In the genomic region with DNA sequence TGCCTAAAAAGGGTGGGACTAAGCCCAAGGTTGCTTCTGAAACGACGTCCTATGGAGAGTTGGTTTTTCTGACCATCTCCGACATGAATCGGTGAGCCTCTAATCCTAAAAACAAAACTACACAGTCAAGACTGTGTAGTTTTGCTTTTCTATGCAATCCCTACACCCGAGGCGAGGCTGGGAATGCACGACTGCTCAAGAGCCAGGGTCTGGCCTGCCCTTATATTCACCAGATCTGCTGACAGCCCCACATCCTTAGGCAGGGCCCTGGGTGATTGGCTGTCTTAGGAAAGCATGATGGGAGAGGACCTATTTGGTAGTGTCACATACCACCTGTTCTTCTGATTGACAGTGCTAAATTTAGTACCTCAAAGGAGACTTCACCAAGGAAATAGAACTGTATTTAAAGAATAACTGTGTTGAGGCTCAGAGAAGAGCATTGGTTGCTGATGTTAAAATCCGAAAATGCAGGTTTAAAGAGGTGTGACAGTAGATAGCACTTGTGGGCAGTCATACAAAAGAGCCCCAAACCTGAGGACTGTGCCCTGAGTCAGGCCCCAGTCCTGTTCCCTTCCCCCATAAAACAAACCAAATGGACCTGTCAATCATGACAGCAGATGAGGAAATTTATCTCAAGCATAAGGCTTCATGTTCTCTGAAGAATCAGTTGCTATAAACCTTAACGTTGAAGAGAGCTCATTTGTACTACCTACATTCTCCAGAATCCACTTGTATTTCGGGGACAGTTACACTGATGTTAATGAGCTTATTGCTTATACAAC, we compare ENCODE assay signal across 18 cellular contexts. TPM values are rescaled to one million over a fixed set of nuclear protein-coding genes. Genes with fewer than 3 reads are reported as not detected.
DNase-seq lines count a peak whose midpoint lies in the region; ATAC-seq and TF ChIP-seq lines count a peak whose summit lies in the region.
"Had no signal": no experiment of that assay in that cellular context is flagged by ENCODE, and none has a peak within 500 bp of the region (broad histone marks: within the 10 kb centered on the region; RNA-seq: fewer than 3 reads in every experiment).

A gene (minus strand): TSS at position 197 of the 782 bp plus-strand sequence. CDS start 2,781 bp downstream, outside the sequence.

- no peaks in the 10 kb centered on the region for H3K4me1 ChIP-seq in PC-3 (ENCODE audit: insufficient read depth, low read length)
- H3K4me1 ChIP-seq: vagina had no signal

- POLR2A ChIA-PET in CD4-positive, alpha-beta T cell (lab: Charles Lee), result no interaction called here
- POLR2A ChIA-PET in T-cell (lab: Charles Lee) (no interaction called here), PC-3 (lab: Charles Lee; ENCODE audit: unreplicated experiment) (no interaction called here)

- H3K9me2 ChIP-seq in PC-3 (replicated peaks; ENCODE audit: low read length), result no peaks in the 10 kb centered on the region

- H3K9me3 ChIP-seq in CD4-positive, alpha-beta T cell (ENCODE audit: control insufficient read depth, low read length), result no peaks in the 10 kb centered on the region
- no peaks in the 10 kb centered on the region for H3K9me3 ChIP-seq in PC-3 (ENCODE audit: low read length)
- H3K9me3 ChIP-seq: vagina had no signal

- intact Hi-C loops in CD4-positive, alpha-beta T cell (cut with DNase I, micrococcal nuclease), result no loop called here
- intact Hi-C loops in left cardiac atrium (cut with DNase I), result loop anchor here (5.0 to 10.0 kb wide), 2 partner anchors 55 to 57 kb away; no protein-coding TSS in a partner anchor
- intact Hi-C loops in PC-3 (cut with micrococcal nuclease), result no loop called here

- no peaks in the 10 kb centered on the region for H3K27me3 ChIP-seq in CD4-positive, alpha-beta T cell (ENCODE audit: control insufficient read depth, insufficient read depth, low read length)
- no peaks in the 10 kb centered on the region for H3K27me3 ChIP-seq in H7 (ENCODE audit: control insufficient read depth, insufficient read depth, low read length)
- no peaks in the 10 kb centered on the region for H3K27me3 ChIP-seq in PC-3 (ENCODE audit: low read length)
- H3K27me3 ChIP-seq: vagina had no signal

- ATAC-seq in CD4-positive, alpha-beta T cell (ENCODE audit: poor library complexity), result no peak
- no peak for ATAC-seq in T-cell (replicated peaks in 1 of 4)
- peak; percentile 93 to 94 for ATAC-seq in left cardiac atrium
- ATAC-seq in omental fat pad (ENCODE audit: low FRiP score), result no peak
- no peak for ATAC-seq in PC-3
- ATAC-seq: activated CD4-positive, CD25-positive, alpha-beta regulatory T cell treated with anti-CD3 and anti-CD28 coated beads, Interleukin-2, amount 50 U/mL, for 24 hours; activated CD8-positive, alpha-beta memory T cell treated with anti-CD3 and anti-CD28 coated beads, Interleukin-2, amount 10 ng/mL, durations not matched to agents 7 days and 5 days had no signal

- H3K27me3 Mint-ChIP-seq in CD4-positive, alpha-beta T cell, result no peaks in the 10 kb centered on the region
- H3K27me3 Mint-ChIP-seq in T-cell, result no peaks in the 10 kb centered on the region
- H3K27me3 Mint-ChIP-seq: activated CD8-positive, alpha-beta memory T cell treated with anti-CD3 and anti-CD28 coated beads, Interleukin-2, amount 10 ng/mL, durations not matched to agents 7 days and 5 days had no signal

- H3K4me3 Mint-ChIP-seq in CD4-positive, alpha-beta T cell, result no peak within 1 kb of the TSS
- H3K4me3 Mint-ChIP-seq in T-cell, result no peak within 1 kb of the TSS
- H3K4me3 Mint-ChIP-seq: activated CD8-positive, alpha-beta memory T cell treated with anti-CD3 and anti-CD28 coated beads, Interleukin-2, amount 10 ng/mL, durations not matched to agents 7 days and 5 days; HFFc6; nephron progenitor cell; T-helper 1 cell treated with Interleukin-12 subunit alpha and Interleukin-12 subunit beta and Interleukin-4 antibody, amounts not matched to agents 30 μg/mL and 1 μg/mL, for 36 hours had no signal

- H2AFZ ChIP-seq in PC-3 (ENCODE audit: low read length), result no peak within 1 kb of the TSS

- DNase-seq in CD4-positive, alpha-beta T cell, result no peak
- DNase-seq in T-cell, result no peak
- peak; percentile 63 for DNase-seq in left cardiac atrium
- no peak for DNase-seq in omental fat pad (ENCODE audit: low spot score)
- DNase-seq in D341Med (ENCODE audit: low spot score), result no peak
- no peak for DNase-seq in NK-92 (lab: John Stamatoyannopoulos, UW; ENCODE audit: unreplicated experiment)
- no peak for DNase-seq in H7
- DNase-seq in PC-3, result no peak
- DNase-seq: activated CD8-positive, alpha-beta memory T cell treated with anti-CD3 and anti-CD28 coated beads, Interleukin-2, amount 10 ng/mL, durations not matched to agents 7 days and 5 days; amniotic stem cell; HFFc6; nephron progenitor cell; retina; SHP77 had no signal

- no peaks in the 10 kb centered on the region for H3K79me2 ChIP-seq in PC-3 (ENCODE audit: low read length)

- no peak for TF ChIP-seq CTCF in CD4-positive, alpha-beta T cell (IDR thresholded peaks at IDR 0.05)
- TF ChIP-seq CTCF in omental fat pad (IDR thresholded peaks at IDR 0.05) (no peak), PC-3 (conservative IDR thresholded peaks at IDR 0.05; ENCODE audit: low read depth, low read length) (no peak)

- no peaks in the 10 kb centered on the region for H4K20me1 ChIP-seq in PC-3 (ENCODE audit: low read length)

- H3K4me3 ChIP-seq in H7 (ENCODE audit: insufficient read depth, low read depth, low read length) (no peak within 1 kb of the TSS), PC-3 (ENCODE audit: low read length) (no peak within 1 kb of the TSS)
- H3K4me3 ChIP-seq: vagina had no signal

- no peaks in the 10 kb centered on the region for H3F3A ChIP-seq in PC-3 (ENCODE audit: low read length, unreplicated experiment)

- H3K9ac ChIP-seq in PC-3 (ENCODE audit: low read length), result no peak within 1 kb of the TSS

- peaks cover 3% of the 10 kb centered on the region for H3K36me3 Mint-ChIP-seq in CD4-positive, alpha-beta T cell (ENCODE audit: low read depth)
- peaks cover 6% of the 10 kb centered on the region for H3K36me3 Mint-ChIP-seq in T-cell
- H3K36me3 Mint-ChIP-seq: activated CD8-positive, alpha-beta memory T cell treated with anti-CD3 and anti-CD28 coated beads, Interleukin-2, amount 10 ng/mL, durations not matched to agents 7 days and 5 days had no signal

- H3K4me2 ChIP-seq in PC-3 (ENCODE audit: low read length), result no peak within 1 kb of the TSS

- no peaks in the 10 kb centered on the region for H3K4me1 Mint-ChIP-seq in CD4-positive, alpha-beta T cell (ENCODE audit: low read depth)
- no peaks in the 10 kb centered on the region for H3K4me1 Mint-ChIP-seq in T-cell
- H3K4me1 Mint-ChIP-seq: activated CD8-positive, alpha-beta memory T cell treated with anti-CD3 and anti-CD28 coated beads, Interleukin-2, amount 10 ng/mL, durations not matched to agents 7 days and 5 days had no signal

- H3K36me3 ChIP-seq in H7 (replicated peaks; ENCODE audit: control insufficient read depth, insufficient read depth, low read length) (no peaks in the 10 kb centered on the region), PC-3 (ENCODE audit: low read depth, low read length) (no peaks in the 10 kb centered on the region)
- H3K36me3 ChIP-seq: vagina had no signal

- no TSS peak for BruUV-seq in PC-3 (replicated peaks; lab: Mats Ljungman, UMichigan)

- no peak within 1 kb of the TSS for H3K27ac Mint-ChIP-seq in CD4-positive, alpha-beta T cell
- no peak within 1 kb of the TSS for H3K27ac Mint-ChIP-seq in T-cell
- H3K27ac Mint-ChIP-seq: activated CD8-positive, alpha-beta memory T cell treated with anti-CD3 and anti-CD28 coated beads, Interleukin-2, amount 10 ng/mL, durations not matched to agents 7 days and 5 days; activated T-helper 2 cell treated with anti-CD3 and anti-CD28 coated beads, Interferon-gamma antibody, Interleukin-2, Interleukin-4, amounts not matched to agents 10 μg/mL and 5 μg/mL and 100 μg/mL, durations not matched to agents 14 hours and 24 hours and 36 hours; HFFc6; nephron progenitor cell; T-helper 1 cell treated with Interleukin-12 subunit alpha and Interleukin-12 subunit beta and Interleukin-4 antibody, amounts not matched to agents 30 μg/mL and 1 μg/mL, for 36 hours had no signal

- H3K9me3 Mint-ChIP-seq in CD4-positive, alpha-beta T cell, result no peaks in the 10 kb centered on the region
- H3K9me3 Mint-ChIP-seq in T-cell, result no peaks in the 10 kb centered on the region
- H3K9me3 Mint-ChIP-seq: activated T-helper 2 cell treated with anti-CD3 and anti-CD28 coated beads, Interferon-gamma antibody, Interleukin-2, Interleukin-4, amounts not matched to agents 10 μg/mL and 5 μg/mL and 100 μg/mL, durations not matched to agents 14 hours and 24 hours and 36 hours; HFFc6; nephron progenitor cell; T-helper 1 cell treated with Interleukin-12 subunit alpha and Interleukin-12 subunit beta and Interleukin-4 antibody, amounts not matched to agents 30 μg/mL and 1 μg/mL, for 36 hours had no signal

- CTCF ChIA-PET in CD4-positive, alpha-beta T cell (lab: Charles Lee), result no interaction called here
- CTCF ChIA-PET in T-cell (lab: Charles Lee) (interaction anchor here in 1 of 2 donors (0.9 to 1.5 kb wide), 2 partner anchors 12 to 16 kb away, joined by 3 to 5 read pairs; no protein-coding TSS in a partner anchor), PC-3 (lab: Charles Lee) (no interaction called here)

- no peak within 1 kb of the TSS for H3K27ac ChIP-seq in CD4-positive, alpha-beta T cell (ENCODE audit: low read depth, low read length)
- no peak within 1 kb of the TSS for H3K27ac ChIP-seq in PC-3 (ENCODE audit: low read length)
- H3K27ac ChIP-seq: vagina had no signal

RNA-seq across cellular contexts. Expression of the gene that starts here (rescaled TPM):
- total RNA-seq in CD4-positive, alpha-beta T cell, result 10 to 100 TPM; 27.5 to 29.2 TPM
- total RNA-seq in T-cell (10 to 100 TPM; 14.3 to 49.2 (median 15.7) TPM), left cardiac atrium (1,000 to 10,000 TPM; 1,545 to 1,612 TPM), omental fat pad (10 to 100 TPM; 13.2 to 37.7 (median 22.7) TPM), PC-3 (2014; rRNA removed) (0.52 and 1.1 TPM in 2 replicates)
- 0.55 and 0.80 TPM in 2 replicates for total RNA-seq in H7 (2014; rRNA removed; shearing (Covaris generic))

Comparison
In these comparisons a context has a peak if more than half of its experiments do, and no peak if none do; other contexts are left out.
1. RNA of the gene that starts here (total RNA-seq): 1,545 to 1,612 TPM in left cardiac atrium; 27.5 to 29.2 TPM in CD4-positive, alpha-beta T cell, 13.2 to 37.7 TPM in omental fat pad, 14.3 to 49.2 TPM in T-cell, 0.52 to 1.1 TPM in PC-3 and 0.55 to 0.80 TPM in H7; every median in the first group is over 10 times any median in the second.
2. ATAC-seq: peak in left cardiac atrium (2 of 2); none in CD4-positive, alpha-beta T cell (single experiment), T-cell (0 of 4), omental fat pad (single experiment) and PC-3 (single experiment).
3. intact Hi-C loops: an anchor here in left cardiac atrium (5.0 to 10.0 kb wide); none called in CD4-positive, alpha-beta T cell and PC-3.